In the genomic region with DNA sequence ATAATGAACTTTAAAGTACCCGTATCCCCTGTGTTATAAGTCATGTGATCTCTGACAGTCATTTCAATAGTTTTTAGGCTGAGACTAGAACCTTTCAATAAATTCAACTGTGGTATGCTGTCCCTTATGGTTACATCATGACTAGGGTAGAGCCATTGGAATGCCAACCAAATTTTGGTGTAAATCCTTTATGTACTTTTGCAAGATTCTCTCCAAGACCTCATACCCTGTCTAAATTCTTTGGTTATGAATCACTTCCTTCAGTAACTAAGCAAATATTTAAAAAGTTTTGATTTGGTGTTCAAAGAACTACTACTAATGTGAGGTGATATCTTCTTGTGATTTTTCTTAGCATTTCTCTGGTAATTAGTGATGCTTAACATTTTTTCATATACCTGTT, we compare ENCODE assay signal across 12 cellular contexts. TPM values are rescaled to one million over a fixed set of nuclear protein-coding genes. Genes with fewer than 3 reads are reported as not detected.
DNase-seq lines count a peak whose midpoint lies in the region; ATAC-seq, FAIRE-seq and TF ChIP-seq lines count a peak whose summit lies in the region.
"Had no signal": no experiment of that assay in that cellular context is flagged by ENCODE, and none has a peak within 500 bp of the region (broad histone marks: within the 10 kb centered on the region; RNA-seq: fewer than 3 reads in every experiment).

No MANE protein-coding gene starts in this region.

- no peak for TF ChIP-seq RAD21 in A549 (conservative IDR thresholded peaks at IDR 0.05 in 1 of 2, IDR thresholded peaks at IDR 0.05 in 1 of 2)

- peaks cover 35% of the 10 kb centered on the region for H3K4me1 ChIP-seq in A549

- DNase-seq in A549 (ENCODE audit: low read depth in 1 of 2, low spot score in 1 of 2) (peak; percentile 12 to 66), HFFc6 (peak; percentile 59), astrocyte of the cerebellum (ENCODE audit: low read depth) (peak; percentile 27), foreskin melanocyte (peak; percentile 6), MV-4-11 (lab: John Stamatoyannopoulos, UW) (no peak), H7 (no peak), G401 (ENCODE audit: low spot score) (no peak)
- DNase-seq: left ventricle myocardium superior, NCI-H2171 had no signal

- POLR2A ChIA-PET in A549 (lab: Yijun Ruan, JAX) = no interaction called here

- ATAC-seq in A549 (peak; percentile 28 to 68; a peak in 4 of 6 replicates), HG02981 (IDR thresholded peaks at IDR 0.05; ENCODE audit: unreplicated experiment) (no peak)
- ATAC-seq: left ventricle myocardium superior had no signal

- no peak for FAIRE-seq in A549 (lab: Jason Lieb, UNC)

- peak overlapping the region; percentile 20; the same call in 1 of the 2 replicates for H3K27ac Mint-ChIP-seq in HFFc6
- H3K27ac Mint-ChIP-seq: type B pancreatic cell had no signal

- no peaks in the 10 kb centered on the region for H3K27me3 Mint-ChIP-seq in HFFc6 (ENCODE audit: insufficient read depth)
- H3K27me3 Mint-ChIP-seq: type B pancreatic cell had no signal

- peaks cover 37% of the 10 kb centered on the region for H3K4me1 Mint-ChIP-seq in HFFc6 (ENCODE audit: low read depth)

- in situ Hi-C loops in astrocyte of the cerebellum (cut with HindIII; ENCODE audit: low sequenced_read_pairs) (no loop called here), G401 (cut with HindIII; ENCODE audit: low sequenced_read_pairs) (no loop called here)

- H3K36me3 Mint-ChIP-seq in HFFc6 (ENCODE audit: low read depth) = no peaks in the 10 kb centered on the region
- H3K36me3 Mint-ChIP-seq: type B pancreatic cell had no signal

- TF ChIP-seq EP300 in A549 (IDR thresholded peaks at IDR 0.05) = no peak; a peak in 1 of 5 replicates

- TF ChIP-seq CTCF in A549 (IDR thresholded peaks at IDR 0.05) (no peak), HFFc6 (IDR thresholded peaks at IDR 0.05) (no peak), astrocyte of the cerebellum (IDR thresholded peaks at IDR 0.05; ENCODE audit: low read depth, low read length, missing control alignments) (no peak)

- no peak for TF ChIP-seq POLR2A in A549 (IDR thresholded peaks at IDR 0.05; ENCODE audit: low read length)

- CTCF ChIA-PET in A549 (lab: Yijun Ruan, JAX) = no interaction called here

- no peaks in the 10 kb centered on the region for H3K9me3 Mint-ChIP-seq in HFFc6
- H3K9me3 Mint-ChIP-seq: type B pancreatic cell had no signal

- 45% methylated on average over 1 of the region's 1 CpG for WGBS in A549 (ENCODE audit: missing lambda C conversion rate)

- H3K4me3 Mint-ChIP-seq in HFFc6 = no peak overlapping the region; the same call in 1 of the 2 replicates
- H3K4me3 Mint-ChIP-seq: type B pancreatic cell had no signal

- H3K9me3 ChIP-seq in A549 = no peaks in the 10 kb centered on the region

- no peak overlapping the region for H3K4me3 ChIP-seq in A549
- H3K4me3 ChIP-seq in astrocyte of the cerebellum (ENCODE audit: low read depth, low read length) = no peak overlapping the region
- no peak overlapping the region for H3K4me3 ChIP-seq in H7 (ENCODE audit: insufficient read depth, low read depth, low read length)

- no peaks in the 10 kb centered on the region for H3K27me3 ChIP-seq in H7 (ENCODE audit: control insufficient read depth, insufficient read depth, low read length)

- peak overlapping the region; percentile 54 for H3K4me2 ChIP-seq in A549

- H3K36me3 ChIP-seq in H7 (replicated peaks; ENCODE audit: control insufficient read depth, insufficient read depth, low read length) = no peaks in the 10 kb centered on the region

- peak overlapping the region; percentile 65 to 74; a peak in 5 of 6 replicates for H3K27ac ChIP-seq in A549

TF ChIP-seq in A549, 52 proteins besides CTCF, POLR2A, EP300 and RAD21 (continues in another document):
- TF ChIP-seq ZFP36 (IDR thresholded peaks at IDR 0.05; ENCODE audit: borderline replicate concordance, partially characterized antibody) (no peak), HOXB5 (CRISPR knock-in tag; IDR thresholded peaks at IDR 0.05) (no peak), KDM5A (IDR thresholded peaks at IDR 0.05) (no peak), CBX2 (IDR thresholded peaks at IDR 0.05; ENCODE audit: borderline replicate concordance, low read depth) (no peak), RFX5 (IDR thresholded peaks at IDR 0.05) (no peak), RNF2 (IDR thresholded peaks at IDR 0.05; ENCODE audit: borderline replicate concordance, low read depth) (no peak), JUNB (IDR thresholded peaks at IDR 0.05) (peak; percentile 69), HDAC2 (IDR thresholded peaks at IDR 0.05) (no peak), FOSL2 (IDR thresholded peaks at IDR 0.05) (no peak), FOSL2 (CRISPR knock-in tag; IDR thresholded peaks at IDR 0.05) (peak; percentile 70), CEBPB (IDR thresholded peaks at IDR 0.05) (peak; percentile 40 to 70; a peak in 2 of 4 replicates), GATA3 (IDR thresholded peaks at IDR 0.05; ENCODE audit: borderline replicate concordance) (peak; percentile 54; the same call in 1 of the 2 replicates)
- TF ChIP-seq, protein P1, sequence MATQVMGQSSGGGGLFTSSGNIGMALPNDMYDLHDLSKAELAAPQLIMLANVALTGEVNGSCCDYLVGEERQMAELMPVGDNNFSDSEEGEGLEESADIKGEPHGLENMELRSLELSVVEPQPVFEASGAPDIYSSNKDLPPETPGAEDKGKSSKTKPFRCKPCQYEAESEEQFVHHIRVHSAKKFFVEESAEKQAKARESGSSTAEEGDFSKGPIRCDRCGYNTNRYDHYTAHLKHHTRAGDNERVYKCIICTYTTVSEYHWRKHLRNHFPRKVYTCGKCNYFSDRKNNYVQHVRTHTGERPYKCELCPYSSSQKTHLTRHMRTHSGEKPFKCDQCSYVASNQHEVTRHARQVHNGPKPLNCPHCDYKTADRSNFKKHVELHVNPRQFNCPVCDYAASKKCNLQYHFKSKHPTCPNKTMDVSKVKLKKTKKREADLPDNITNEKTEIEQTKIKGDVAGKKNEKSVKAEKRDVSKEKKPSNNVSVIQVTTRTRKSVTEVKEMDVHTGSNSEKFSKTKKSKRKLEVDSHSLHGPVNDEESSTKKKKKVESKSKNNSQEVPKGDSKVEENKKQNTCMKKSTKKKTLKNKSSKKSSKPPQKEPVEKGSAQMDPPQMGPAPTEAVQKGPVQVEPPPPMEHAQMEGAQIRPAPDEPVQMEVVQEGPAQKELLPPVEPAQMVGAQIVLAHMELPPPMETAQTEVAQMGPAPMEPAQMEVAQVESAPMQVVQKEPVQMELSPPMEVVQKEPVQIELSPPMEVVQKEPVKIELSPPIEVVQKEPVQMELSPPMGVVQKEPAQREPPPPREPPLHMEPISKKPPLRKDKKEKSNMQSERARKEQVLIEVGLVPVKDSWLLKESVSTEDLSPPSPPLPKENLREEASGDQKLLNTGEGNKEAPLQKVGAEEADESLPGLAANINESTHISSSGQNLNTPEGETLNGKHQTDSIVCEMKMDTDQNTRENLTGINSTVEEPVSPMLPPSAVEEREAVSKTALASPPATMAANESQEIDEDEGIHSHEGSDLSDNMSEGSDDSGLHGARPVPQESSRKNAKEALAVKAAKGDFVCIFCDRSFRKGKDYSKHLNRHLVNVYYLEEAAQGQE (IDR thresholded peaks at IDR 0.05) = no peak
- TF ChIP-seq, protein P2, sequence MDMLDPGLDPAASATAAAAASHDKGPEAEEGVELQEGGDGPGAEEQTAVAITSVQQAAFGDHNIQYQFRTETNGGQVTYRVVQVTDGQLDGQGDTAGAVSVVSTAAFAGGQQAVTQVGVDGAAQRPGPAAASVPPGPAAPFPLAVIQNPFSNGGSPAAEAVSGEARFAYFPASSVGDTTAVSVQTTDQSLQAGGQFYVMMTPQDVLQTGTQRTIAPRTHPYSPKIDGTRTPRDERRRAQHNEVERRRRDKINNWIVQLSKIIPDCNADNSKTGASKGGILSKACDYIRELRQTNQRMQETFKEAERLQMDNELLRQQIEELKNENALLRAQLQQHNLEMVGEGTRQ (IDR thresholded peaks at IDR 0.05) = no peak
- TF ChIP-seq, protein P3, sequence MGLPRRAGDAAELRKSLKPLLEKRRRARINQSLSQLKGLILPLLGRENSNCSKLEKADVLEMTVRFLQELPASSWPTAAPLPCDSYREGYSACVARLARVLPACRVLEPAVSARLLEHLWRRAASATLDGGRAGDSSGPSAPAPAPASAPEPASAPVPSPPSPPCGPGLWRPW (IDR thresholded peaks at IDR 0.05) = no peak

RNA-seq across cellular contexts. Expression of a gene that starts 20.8 kb away (rescaled TPM):
- not detected in 2 replicates for polyA plus RNA-seq in A549 (2011; rRNA removed)
- polyA plus RNA-seq in A549 (2012; cell fraction: cytosol; rRNA removed) = not detected in 2 replicates
- polyA plus RNA-seq in A549 (2012; cell fraction: nucleus; rRNA removed) = not detected in 2 replicates
- not detected in 3 replicates for polyA plus RNA-seq in A549 (2017; fragmentation: RNase III; extraction: RNeasy Plus Mini Kit Qiagen cat#74134 plus additional on column Dnase treatment)
- polyA minus RNA-seq in A549 (2011; rRNA and poly(A)+ RNA removed) = not detected in 2 replicates
- not detected for total RNA-seq in HFFc6 (2021; fragmentation: NEBNext Ultra II Directional; extraction: Animal tissue kit (Norgen Biotek cat#: 25700))
- total RNA-seq in H7 (2014; rRNA removed; shearing (Covaris generic)) = not detected in 2 replicates
- not detected in 2 replicates for total RNA-seq in G401 (2014; rRNA removed; shearing (Covaris generic))
- total RNA-seq: left ventricle myocardium superior had no signal
- polyA plus RNA-seq: AG04450 had no signal

RNA-seq across cellular contexts. Expression of a gene that starts 24.7 kb away (rescaled TPM):
- polyA plus RNA-seq in A549 (2011; rRNA removed) (not detected in 2 replicates), A549 (2017; fragmentation: RNase III; extraction: RNeasy Plus Mini Kit Qiagen cat#74134 plus additional on column Dnase treatment) (not detected in 3 replicates)
- polyA plus RNA-seq in A549 (2012; cell fraction: cytosol; rRNA removed) = not detected in 2 replicates
- not detected in 2 replicates for polyA plus RNA-seq in A549 (2012; cell fraction: nucleus; rRNA removed)
- not detected in 2 replicates for polyA minus RNA-seq in A549 (2011; rRNA and poly(A)+ RNA removed)
- total RNA-seq in HFFc6 (2021; fragmentation: NEBNext Ultra II Directional; extraction: Animal tissue kit (Norgen Biotek cat#: 25700)) = not detected
- total RNA-seq in H7 (2014; rRNA removed; shearing (Covaris generic)) = not detected in 2 replicates
- not detected in 2 replicates for total RNA-seq in G401 (2014; rRNA removed; shearing (Covaris generic))
- total RNA-seq: left ventricle myocardium superior had no signal
- polyA plus RNA-seq: AG04450 had no signal

RNA-seq across cellular contexts. Expression of a gene that starts 44.3 kb away (rescaled TPM):
- polyA plus RNA-seq in A549 (2011; rRNA removed) (not detected in 2 replicates), A549 (2017; fragmentation: RNase III; extraction: RNeasy Plus Mini Kit Qiagen cat#74134 plus additional on column Dnase treatment) (not detected in 3 replicates)
- not detected in 2 replicates for polyA plus RNA-seq in A549 (2012; cell fraction: cytosol; rRNA removed)
- not detected in 2 replicates for polyA plus RNA-seq in A549 (2012; cell fraction: nucleus; rRNA removed)
- polyA minus RNA-seq in A549 (2011; rRNA and poly(A)+ RNA removed) = not detected in 2 replicates
- total RNA-seq in HFFc6 (2021; fragmentation: NEBNext Ultra II Directional; extraction: Animal tissue kit (Norgen Biotek cat#: 25700)) = not detected
- total RNA-seq in H7 (2014; rRNA removed; shearing (Covaris generic)) = not detected in 2 replicates
- total RNA-seq in G401 (2014; rRNA removed; shearing (Covaris generic)) = not detected in 2 replicates
- total RNA-seq: left ventricle myocardium superior had no signal
- polyA plus RNA-seq: AG04450 had no signal

Comparison
In these comparisons a context has a peak if more than half of its experiments do, and no peak if none do; other contexts are left out.
1. DNase-seq: peak in A549 (2 of 2), HFFc6 (single experiment), astrocyte of the cerebellum (single experiment) and foreskin melanocyte (single experiment); none in MV-4-11 (single experiment), H7 (single experiment) and G401 (single experiment).